In genomic region chr10:58237014-58237830, GRCh38 we compare ENCODE assay signal across 14 cellular contexts. TPM values are rescaled to one million over a fixed set of nuclear protein-coding genes. Genes with fewer than 3 reads are reported as not detected.
DNase-seq lines count a peak whose midpoint lies in the region; ATAC-seq and TF ChIP-seq lines count a peak whose summit lies in the region.
"Had no signal": no experiment of that assay in that cellular context is flagged by ENCODE, and none has a peak within 500 bp of the region (broad histone marks: within the 10 kb centered on the region; RNA-seq: fewer than 3 reads in every experiment).

No MANE protein-coding gene starts in this region.

- H4K20me1 ChIP-seq in Karpas-422 (ENCODE audit: insufficient read depth, low read depth, low read length), result no peaks in the 10 kb centered on the region

- H3K27ac ChIP-seq in Karpas-422 (ENCODE audit: low read length), result no peak overlapping the region
- H3K27ac ChIP-seq: body of pancreas, uterus had no signal

- peak overlapping the region; percentile 40 for H3K27ac Mint-ChIP-seq in memory B cell

- no peaks in the 10 kb centered on the region for H3K9me3 Mint-ChIP-seq in memory B cell

- no peaks in the 10 kb centered on the region for H3K27me3 Mint-ChIP-seq in memory B cell

- H3K4me2 ChIP-seq in Karpas-422 (ENCODE audit: low read depth, low read length, poor library complexity, severe bottlenecking), result no peak overlapping the region

- peaks cover 17% of the 10 kb centered on the region for H3K4me1 ChIP-seq in Karpas-422 (ENCODE audit: low read length)
- H3K4me1 ChIP-seq: uterus had no signal

- no peaks in the 10 kb centered on the region for H3K9me2 ChIP-seq in Karpas-422 (replicated peaks; ENCODE audit: insufficient read depth, low read length)

- DNase-seq in AG20443 (ENCODE audit: low spot score) (peak; percentile 66), HPDE6-E6E7 (ENCODE audit: extremely low spot score) (peak; percentile 63), astrocyte of the cerebellum (ENCODE audit: low read depth) (peak; percentile 86), memory B cell (ENCODE audit: low spot score in 2 of 2) (no peak), GM20000 (ENCODE audit: low spot score) (no peak), Karpas-422 (no peak), NCI-H146 (lab: John Stamatoyannopoulos, UW) (no peak)
- DNase-seq: body of pancreas, DND-41, hippocampal formation, NCI-H69, T1000, uterus had no signal

- H3K9ac ChIP-seq in Karpas-422 (ENCODE audit: low read length), result no peak overlapping the region

- H3K4me3 ChIP-seq in astrocyte of the cerebellum (ENCODE audit: low read depth, low read length) (no peak overlapping the region), Karpas-422 (ENCODE audit: low read length) (no peak overlapping the region)
- H3K4me3 ChIP-seq: body of pancreas, uterus had no signal

- H3K9me3 ChIP-seq in Karpas-422 (ENCODE audit: low read length), result no peaks in the 10 kb centered on the region
- H3K9me3 ChIP-seq: body of pancreas, uterus had no signal

- H3K79me2 ChIP-seq in Karpas-422 (ENCODE audit: low read length), result peaks cover 80% of the 10 kb centered on the region

- H3K4me3 Mint-ChIP-seq in memory B cell, result no peak overlapping the region

- H3K36me3 ChIP-seq in Karpas-422 (ENCODE audit: insufficient read depth, low read length), result peaks cover 31% of the 10 kb centered on the region
- H3K36me3 ChIP-seq: uterus had no signal

- H2AFZ ChIP-seq in Karpas-422 (ENCODE audit: low read length), result no peak overlapping the region

- H3K4me1 Mint-ChIP-seq in memory B cell, result peaks cover 33% of the 10 kb centered on the region

- ATAC-seq in memory B cell (ENCODE audit: low read depth) (no peak), HG02938 (IDR thresholded peaks at IDR 0.05; ENCODE audit: unreplicated experiment) (no peak)
- ATAC-seq: body of pancreas had no signal

- peaks cover 46% of the 10 kb centered on the region for H3K36me3 Mint-ChIP-seq in memory B cell

- H3K27me3 ChIP-seq in Karpas-422 (ENCODE audit: low read length), result no peaks in the 10 kb centered on the region
- H3K27me3 ChIP-seq: body of pancreas, uterus had no signal

- in situ Hi-C loops in astrocyte of the cerebellum (cut with HindIII; ENCODE audit: low sequenced_read_pairs), result no loop called here

- no peak for TF ChIP-seq CTCF in astrocyte of the cerebellum (IDR thresholded peaks at IDR 0.05; ENCODE audit: low read depth, low read length, missing control alignments)
- no peak for TF ChIP-seq CTCF in GM20000 (IDR thresholded peaks at IDR 0.05; ENCODE audit: extremely low read depth, missing control alignments)

RNA-seq across cellular contexts. Expression of gene IPMK, which starts 30.5 kb away (rescaled TPM):
- total RNA-seq in Karpas-422 (2014; rRNA removed; shearing (Covaris generic); ENCODE audit: low replicate concordance), result 13.7 and 25.2 TPM in 2 replicates

RNA-seq across cellular contexts. Expression of gene CISD1, which starts 31.7 kb away (rescaled TPM):
- total RNA-seq in Karpas-422 (2014; rRNA removed; shearing (Covaris generic); ENCODE audit: low replicate concordance), result 35.8 and 74.1 TPM in 2 replicates

Comparison
In these comparisons a context has a peak if more than half of its experiments do, and no peak if none do; other contexts are left out.
1. DNase-seq: peak in AG20443 (single experiment), HPDE6-E6E7 (single experiment) and astrocyte of the cerebellum (single experiment); none in memory B cell (0 of 2), GM20000 (single experiment), Karpas-422 (single experiment) and NCI-H146 (single experiment).